Comparison of ENCODE assay signal across 8 cellular contexts in the genomic region with DNA sequence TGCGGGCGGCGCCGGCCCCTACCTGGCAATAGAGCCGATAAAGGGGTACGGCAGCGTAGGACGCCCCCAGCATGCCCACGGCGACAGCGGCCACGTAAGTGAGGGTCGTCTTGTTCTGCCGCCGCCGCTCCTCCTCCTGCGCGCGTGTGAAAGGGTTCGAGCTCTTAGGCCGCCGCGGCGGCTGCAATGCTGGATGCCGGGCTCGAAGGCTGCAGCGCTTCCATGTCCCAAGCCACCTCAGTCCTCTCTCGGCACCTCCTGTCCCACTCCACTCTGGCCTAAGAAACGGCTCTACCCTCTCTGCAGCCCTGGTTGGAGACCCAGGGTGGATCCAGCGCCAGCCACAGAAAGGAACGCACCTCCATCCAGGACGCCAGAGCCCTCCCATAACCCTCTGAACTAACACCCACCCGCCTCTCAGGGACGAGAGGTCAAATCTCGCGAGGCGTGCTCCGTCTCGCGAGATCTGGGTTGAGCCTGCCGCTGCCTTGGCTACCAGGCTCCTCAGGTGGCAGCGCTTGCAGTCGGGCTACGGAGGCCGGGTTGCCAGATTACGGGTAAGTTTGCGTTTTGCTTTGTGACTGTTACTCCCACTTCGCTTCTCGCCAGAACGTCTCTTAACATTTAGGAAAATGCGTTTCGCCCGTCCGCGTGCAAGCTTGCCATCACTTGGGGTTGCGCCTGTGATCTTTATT. TPM values are rescaled to one million over a fixed set of nuclear protein-coding genes. Genes with fewer than 3 reads are reported as not detected.
DNase-seq lines count a peak whose midpoint lies in the region; ATAC-seq and FAIRE-seq lines count a peak whose summit lies in the region.

A gene with protein sequence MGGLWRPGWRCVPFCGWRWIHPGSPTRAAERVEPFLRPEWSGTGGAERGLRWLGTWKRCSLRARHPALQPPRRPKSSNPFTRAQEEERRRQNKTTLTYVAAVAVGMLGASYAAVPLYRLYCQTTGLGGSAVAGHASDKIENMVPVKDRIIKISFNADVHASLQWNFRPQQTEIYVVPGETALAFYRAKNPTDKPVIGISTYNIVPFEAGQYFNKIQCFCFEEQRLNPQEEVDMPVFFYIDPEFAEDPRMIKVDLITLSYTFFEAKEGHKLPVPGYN (minus strand): TSS at position 396 of the 695 bp plus-strand sequence. CDS start 8 bp downstream, at position 388.
A gene with protein sequence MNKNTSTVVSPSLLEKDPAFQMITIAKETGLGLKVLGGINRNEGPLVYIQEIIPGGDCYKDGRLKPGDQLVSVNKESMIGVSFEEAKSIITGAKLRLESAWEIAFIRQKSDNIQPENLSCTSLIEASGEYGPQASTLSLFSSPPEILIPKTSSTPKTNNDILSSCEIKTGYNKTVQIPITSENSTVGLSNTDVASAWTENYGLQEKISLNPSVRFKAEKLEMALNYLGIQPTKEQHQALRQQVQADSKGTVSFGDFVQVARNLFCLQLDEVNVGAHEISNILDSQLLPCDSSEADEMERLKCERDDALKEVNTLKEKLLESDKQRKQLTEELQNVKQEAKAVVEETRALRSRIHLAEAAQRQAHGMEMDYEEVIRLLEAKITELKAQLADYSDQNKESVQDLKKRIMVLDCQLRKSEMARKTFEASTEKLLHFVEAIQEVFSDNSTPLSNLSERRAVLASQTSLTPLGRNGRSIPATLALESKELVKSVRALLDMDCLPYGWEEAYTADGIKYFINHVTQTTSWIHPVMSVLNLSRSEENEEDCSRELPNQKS (plus strand): TSS at position 507 of the 695 bp plus-strand sequence. CDS start 17,455 bp downstream, outside the sequence.

- H3K36me3 Mint-ChIP-seq in naive thymus-derived CD4-positive, alpha-beta T cell, result peaks cover 0 to 9% (median 2%) of the 10 kb centered on the region in 5 donors
- peaks cover 2% of the 10 kb centered on the region for H3K36me3 Mint-ChIP-seq in stimulated activated memory B cell treated with anti-CD40 and anti-IgM and Interleukin-4, amounts not matched to agents 10 μg/mL and 1 μg/mL and 100 μg/mL, for 72 hours

- POLR2A ChIA-PET in naive thymus-derived CD4-positive, alpha-beta T cell (lab: Charles Lee), result interaction anchor here (0.6 to 1.0 kb wide), 2 partner anchors 9 to 446 kb away, joined by 3 read pairs; no protein-coding TSS in a partner anchor

- intact Hi-C loops in naive thymus-derived CD4-positive, alpha-beta T cell (cut with micrococcal nuclease), result loop anchor here (1.0 to 10.0 kb wide), 9 partner anchors 25 to 783 kb away; a partner anchor contains a TSS

- H3K27me3 Mint-ChIP-seq in naive thymus-derived CD4-positive, alpha-beta T cell, result no peaks in the 10 kb centered on the region
- H3K27me3 Mint-ChIP-seq in stimulated activated memory B cell treated with anti-CD40 and anti-IgM and Interleukin-4, amounts not matched to agents 10 μg/mL and 1 μg/mL and 100 μg/mL, for 72 hours, result no peaks in the 10 kb centered on the region

- peaks cover 5 to 41% (median 30%) of the 10 kb centered on the region in 7 donors for H3K4me1 Mint-ChIP-seq in naive thymus-derived CD4-positive, alpha-beta T cell
- peaks cover 6% of the 10 kb centered on the region for H3K4me1 Mint-ChIP-seq in stimulated activated memory B cell treated with anti-CD40 and anti-IgM and Interleukin-4, amounts not matched to agents 10 μg/mL and 1 μg/mL and 100 μg/mL, for 72 hours

- no peaks in the 10 kb centered on the region for H3K9me3 ChIP-seq in naive thymus-derived CD4-positive, alpha-beta T cell (ENCODE audit: control insufficient read depth in 2 of 3, low read length in 3 of 3)

- DNase-seq in EL (peak; percentile 95), GOT3 (lab: John Stamatoyannopoulos, UW) (peak; percentile 83), LHCN-M2 (ENCODE audit: low read depth) (peak; percentile 96), RCC 7860 (ENCODE audit: low spot score) (peak; percentile 92), fibroblast of peridontal ligament (ENCODE audit: extremely low read depth) (peak; percentile 96)
- DNase-seq in activated T-helper 1 cell treated with anti-CD3 and anti-CD28 coated beads, Interleukin-2, amount 50 U/mL, for 16 hours (ENCODE audit: low read depth in 1 of 2, low spot score in 1 of 2), result peak; percentile 80 to 87
- peak; percentile 88 to 96 (median 94) for DNase-seq in naive thymus-derived CD4-positive, alpha-beta T cell

- peaks cover 8 to 15% of the 10 kb centered on the region in 2 donors for H3K4me1 ChIP-seq in naive thymus-derived CD4-positive, alpha-beta T cell (ENCODE audit: control insufficient read depth in 2 of 2, insufficient read depth in 2 of 2, low read length in 2 of 2)

- ATAC-seq in naive thymus-derived CD4-positive, alpha-beta T cell, result peak; percentile 97
- ATAC-seq in stimulated activated memory B cell treated with anti-CD40 and anti-IgM and Interleukin-4, amounts not matched to agents 10 μg/mL and 1 μg/mL and 100 μg/mL, for 72 hours, result peak; percentile 99

- no peak within 1 kb of the TSS for H3K27ac Mint-ChIP-seq in naive thymus-derived CD4-positive, alpha-beta T cell
- no peak within 1 kb of the TSS for H3K27ac Mint-ChIP-seq in stimulated activated memory B cell treated with anti-CD40 and anti-IgM and Interleukin-4, amounts not matched to agents 10 μg/mL and 1 μg/mL and 100 μg/mL, for 72 hours

- peak; percentile 65 for FAIRE-seq in RCC 7860 (lab: Jason Lieb, UNC)

- peak within 1 kb of the TSS; percentile 85 for H3K27ac ChIP-seq in naive thymus-derived CD4-positive, alpha-beta T cell (ENCODE audit: low read depth, low read length)

- no peaks in the 10 kb centered on the region for H3K27me3 ChIP-seq in naive thymus-derived CD4-positive, alpha-beta T cell (ENCODE audit: control insufficient read depth in 2 of 2, insufficient read depth in 2 of 2, low read length in 2 of 2)

- no peak within 1 kb of the TSS for H3K4me3 Mint-ChIP-seq in naive thymus-derived CD4-positive, alpha-beta T cell
- no peak within 1 kb of the TSS for H3K4me3 Mint-ChIP-seq in stimulated activated memory B cell treated with anti-CD40 and anti-IgM and Interleukin-4, amounts not matched to agents 10 μg/mL and 1 μg/mL and 100 μg/mL, for 72 hours

- peaks cover 0 to 22% (median 6%) of the 10 kb centered on the region in 3 experiments for H3K36me3 ChIP-seq in naive thymus-derived CD4-positive, alpha-beta T cell (ENCODE audit: control insufficient read depth in 2 of 3, insufficient read depth in 3 of 3, low read length in 3 of 3)

- H3K9me3 Mint-ChIP-seq in naive thymus-derived CD4-positive, alpha-beta T cell, result no peaks in the 10 kb centered on the region
- H3K9me3 Mint-ChIP-seq in stimulated activated memory B cell treated with anti-CD40 and anti-IgM and Interleukin-4, amounts not matched to agents 10 μg/mL and 1 μg/mL and 100 μg/mL, for 72 hours, result no peaks in the 10 kb centered on the region

- CTCF ChIA-PET in naive thymus-derived CD4-positive, alpha-beta T cell (lab: Charles Lee), result interaction anchor here (1.1 kb wide), 1 partner anchor 23 kb away, joined by 3 read pairs; no protein-coding TSS in a partner anchor

- peak within 1 kb of the TSS; percentile 98 for H3K4me3 ChIP-seq in naive thymus-derived CD4-positive, alpha-beta T cell (ENCODE audit: low read length)

RNA-seq across cellular contexts. Expression of the first gene that starts in this region (rescaled TPM):
- 82.6 and 105 TPM in 2 replicates for total RNA-seq in LHCN-M2 (2014; rRNA removed)
- polyA plus RNA-seq in LHCN-M2 (2012), result 37.7 TPM
- 10 to 100 TPM; 25.7 to 92.9 (median 53.6) TPM for total RNA-seq in naive thymus-derived CD4-positive, alpha-beta T cell
- 10 to 100 TPM; 74.9 to 77.3 TPM for polyA plus RNA-seq in naive thymus-derived CD4-positive, alpha-beta T cell

RNA-seq across cellular contexts. Expression of the second gene that starts in this region (rescaled TPM):
- 27.6 and 41.4 TPM in 2 replicates for total RNA-seq in LHCN-M2 (2014; rRNA removed)
- 3.1 TPM for polyA plus RNA-seq in LHCN-M2 (2012)
- total RNA-seq in naive thymus-derived CD4-positive, alpha-beta T cell, result 10 to 100 TPM in 2 of 5 experiments, 1 to 10 TPM in 3; 5.2 to 12.1 (median 9.4) TPM
- 1 to 10 TPM; 3.2 to 8.6 TPM for polyA plus RNA-seq in naive thymus-derived CD4-positive, alpha-beta T cell

Comparison
In these comparisons a context has a peak if more than half of its experiments do, and no peak if none do; other contexts are left out.
1. Peak in every context shown above with its lines: DNase-seq, ATAC-seq, H3K4me3 ChIP-seq and H3K27ac ChIP-seq.